ENCODE assay signal across 10 cellular contexts in genomic region chr12:22287776-22288621, GRCh38. TPM values are rescaled to one million over a fixed set of nuclear protein-coding genes. Genes with fewer than 3 reads are reported as not detected.
DNase-seq lines count a peak whose midpoint lies in the region; TF ChIP-seq lines count a peak whose summit lies in the region.
"Had no signal": no experiment of that assay in that cellular context is flagged by ENCODE, and none has a peak within 500 bp of the region (broad histone marks: within the 10 kb centered on the region; RNA-seq: fewer than 3 reads in every experiment).

No MANE protein-coding gene starts in this region.

- peak; percentile 19 for DNase-seq in SIG-M5 treated with dmso at 0.1 percent for 504 hours (lab: John Stamatoyannopoulos, UW; ENCODE audit: unreplicated experiment)
- DNase-seq in SIG-M5 (lab: John Stamatoyannopoulos, UW), result no peak
- peak; percentile 83 for DNase-seq in fibroblast of mammary gland (ENCODE audit: low read depth)
- DNase-seq in stimulated activated CD4-positive, alpha-beta T cell treated with anti-CD3 and anti-CD28 coated beads, TNF-alpha, amount 100 ng/mL, for 48 hours (ENCODE audit: low read depth in 3 of 3), result peak; percentile 3 to 28 (median 25)
- DNase-seq in transverse colon, result no peak
- DNase-seq in pons (ENCODE audit: low spot score), result no peak
- DNase-seq in ecto neural progenitor cell (ENCODE audit: low spot score), result no peak
- DNase-seq: ACHN, MM.1S had no signal

- peak overlapping the region; percentile 47 for H3K27ac Mint-ChIP-seq in T-helper 1 cell treated with Interleukin-12 subunit alpha and Interleukin-12 subunit beta and Interleukin-4 antibody, amounts not matched to agents 30 μg/mL and 1 μg/mL, for 36 hours

- H3K36me3 Mint-ChIP-seq in T-helper 1 cell treated with Interleukin-12 subunit alpha and Interleukin-12 subunit beta and Interleukin-4 antibody, amounts not matched to agents 30 μg/mL and 1 μg/mL, for 36 hours (ENCODE audit: low read depth), result no peaks in the 10 kb centered on the region

- intact Hi-C loops in transverse colon (cut with DNase I; ENCODE audit: low total_unique reads), result no loop called here

- TF ChIP-seq CTCF in fibroblast of mammary gland (conservative IDR thresholded peaks at IDR 0.05; ENCODE audit: control insufficient read depth, insufficient read depth, low read depth, low read length), result no peak
- TF ChIP-seq CTCF in transverse colon (IDR thresholded peaks at IDR 0.05), result no peak

- H3K4me1 ChIP-seq in transverse colon, result peaks cover 0 to under 1% (median 0%) of the 10 kb centered on the region in 4 donors

- H3K4me1 Mint-ChIP-seq in T-helper 1 cell treated with Interleukin-12 subunit alpha and Interleukin-12 subunit beta and Interleukin-4 antibody, amounts not matched to agents 30 μg/mL and 1 μg/mL, for 36 hours (ENCODE audit: low read depth), result peaks cover 11% of the 10 kb centered on the region

- H3K27me3 Mint-ChIP-seq in T-helper 1 cell treated with Interleukin-12 subunit alpha and Interleukin-12 subunit beta and Interleukin-4 antibody, amounts not matched to agents 30 μg/mL and 1 μg/mL, for 36 hours (ENCODE audit: low read depth), result no peaks in the 10 kb centered on the region

- in situ Hi-C loops in transverse colon (cut with MboI; ENCODE audit: low pct_ligation_motif_present in 1 of 4, low pct_unique_long_range_greater_than_20kb in 1 of 4, low sequenced_read_pairs in 3 of 4), result no loop called here

- no peak overlapping the region for H3K27ac ChIP-seq in transverse colon

- no peaks in the 10 kb centered on the region for H3K9me3 Mint-ChIP-seq in T-helper 1 cell treated with Interleukin-12 subunit alpha and Interleukin-12 subunit beta and Interleukin-4 antibody, amounts not matched to agents 30 μg/mL and 1 μg/mL, for 36 hours

- no peak for TF ChIP-seq EP300 in transverse colon (IDR thresholded peaks at IDR 0.05; ENCODE audit: low read depth)

- H3K4me3 Mint-ChIP-seq in T-helper 1 cell treated with Interleukin-12 subunit alpha and Interleukin-12 subunit beta and Interleukin-4 antibody, amounts not matched to agents 30 μg/mL and 1 μg/mL, for 36 hours, result no peak overlapping the region

- no peak for TF ChIP-seq POLR2A in transverse colon (IDR thresholded peaks at IDR 0.05)

- H3K27me3 ChIP-seq in transverse colon, result no peaks in the 10 kb centered on the region

- H3K4me3 ChIP-seq in fibroblast of mammary gland (ENCODE audit: control insufficient read depth, low read depth, low read length), result no peak overlapping the region
- H3K4me3 ChIP-seq in transverse colon, result no peak overlapping the region

- WGBS in transverse colon (ENCODE audit: low coverage in 1 of 2), 2 donors, result 41 to 53% methylated on average over 8 to 11 of the region's 11 CpGs

- H3K36me3 ChIP-seq in transverse colon, result no peaks in the 10 kb centered on the region

- peaks cover 0 to 3% of the 10 kb centered on the region in 2 donors for H3K9me3 ChIP-seq in transverse colon

RNA-seq across cellular contexts. Expression of gene ST8SIA1, which starts 46.5 kb away (rescaled TPM):
- total RNA-seq in transverse colon, result 1 to 10 TPM; 1.4 to 4.5 (median 3.9) TPM

Comparison
In these comparisons a context has a peak if more than half of its experiments do, and no peak if none do; other contexts are left out.
1. DNase-seq: peak in SIG-M5 treated with dmso at 0.1 percent for 504 hours (single experiment), fibroblast of mammary gland (single experiment) and stimulated activated CD4-positive, alpha-beta T cell treated with anti-CD3 and anti-CD28 coated beads, TNF-alpha, amount 100 ng/mL, for 48 hours (3 of 3); none in SIG-M5 (single experiment), transverse colon (single experiment), pons (single experiment) and ecto neural progenitor cell (single experiment).